In genomic region chr17:59786536-59787319, GRCh38 we compare ENCODE assay signal across 1 cellular context.
A peak's percentile ranks its signal among the peaks of the same experiment; 100 is the strongest.
TF ChIP-seq lines count a peak whose summit lies in the region.

No MANE protein-coding gene starts in this region.

TF ChIP-seq in HepG2, 621 proteins besides CTCF, POLR2A, EP300 and RAD21 (continued from another document):
- TF ChIP-seq, protein P1, sequence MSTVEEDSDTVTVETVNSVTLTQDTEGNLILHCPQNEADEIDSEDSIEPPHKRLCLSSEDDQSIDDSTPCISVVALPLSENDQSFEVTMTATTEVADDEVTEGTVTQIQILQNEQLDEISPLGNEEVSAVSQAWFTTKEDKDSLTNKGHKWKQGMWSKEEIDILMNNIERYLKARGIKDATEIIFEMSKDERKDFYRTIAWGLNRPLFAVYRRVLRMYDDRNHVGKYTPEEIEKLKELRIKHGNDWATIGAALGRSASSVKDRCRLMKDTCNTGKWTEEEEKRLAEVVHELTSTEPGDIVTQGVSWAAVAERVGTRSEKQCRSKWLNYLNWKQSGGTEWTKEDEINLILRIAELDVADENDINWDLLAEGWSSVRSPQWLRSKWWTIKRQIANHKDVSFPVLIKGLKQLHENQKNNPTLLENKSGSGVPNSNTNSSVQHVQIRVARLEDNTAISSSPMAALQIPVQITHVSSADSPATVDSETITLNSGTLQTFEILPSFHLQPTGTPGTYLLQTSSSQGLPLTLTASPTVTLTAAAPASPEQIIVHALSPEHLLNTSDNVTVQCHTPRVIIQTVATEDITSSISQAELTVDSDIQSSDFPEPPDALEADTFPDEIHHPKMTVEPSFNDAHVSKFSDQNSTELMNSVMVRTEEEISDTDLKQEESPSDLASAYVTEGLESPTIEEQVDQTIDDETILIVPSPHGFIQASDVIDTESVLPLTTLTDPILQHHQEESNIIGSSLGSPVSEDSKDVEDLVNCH (CRISPR knock-in tag; IDR thresholded peaks at IDR 0.05) = peak; percentile 4; the same call in 1 of the 2 replicates
- TF ChIP-seq HOXD1 (CRISPR knock-in tag; IDR thresholded peaks at IDR 0.05) (peak; percentile 96), ZNF225 (CRISPR knock-in tag; IDR thresholded peaks at IDR 0.05) (no peak; the same call in 1 of the 2 replicates), MAFF (IDR thresholded peaks at IDR 0.05; ENCODE audit: low read depth, low read length) (peak; percentile 80), ZFY (CRISPR knock-in tag; IDR thresholded peaks at IDR 0.05) (peak; percentile 49), IKZF5 (CRISPR knock-in tag; IDR thresholded peaks at IDR 0.05) (peak; percentile 100), ZBTB21 (CRISPR knock-in tag; IDR thresholded peaks at IDR 0.05) (peak; percentile 58; the same call in 1 of the 2 replicates), CENPX (CRISPR knock-in tag; IDR thresholded peaks at IDR 0.05) (no peak), ZNF468 (CRISPR knock-in tag; IDR thresholded peaks at IDR 0.05) (no peak), ISX (CRISPR knock-in tag; conservative IDR thresholded peaks at IDR 0.05) (no peak), TARDBP (CRISPR knock-in tag; IDR thresholded peaks at IDR 0.05) (peak; percentile 99)
- TF ChIP-seq, protein P2, sequence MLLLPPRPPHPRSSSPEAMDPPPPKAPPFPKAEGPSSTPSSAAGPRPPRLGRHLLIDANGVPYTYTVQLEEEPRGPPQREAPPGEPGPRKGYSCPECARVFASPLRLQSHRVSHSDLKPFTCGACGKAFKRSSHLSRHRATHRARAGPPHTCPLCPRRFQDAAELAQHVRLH (CRISPR knock-in tag; IDR thresholded peaks at IDR 0.05; ENCODE audit: borderline replicate concordance, low read depth) = peak; percentile 100
- TF ChIP-seq, protein P3, sequence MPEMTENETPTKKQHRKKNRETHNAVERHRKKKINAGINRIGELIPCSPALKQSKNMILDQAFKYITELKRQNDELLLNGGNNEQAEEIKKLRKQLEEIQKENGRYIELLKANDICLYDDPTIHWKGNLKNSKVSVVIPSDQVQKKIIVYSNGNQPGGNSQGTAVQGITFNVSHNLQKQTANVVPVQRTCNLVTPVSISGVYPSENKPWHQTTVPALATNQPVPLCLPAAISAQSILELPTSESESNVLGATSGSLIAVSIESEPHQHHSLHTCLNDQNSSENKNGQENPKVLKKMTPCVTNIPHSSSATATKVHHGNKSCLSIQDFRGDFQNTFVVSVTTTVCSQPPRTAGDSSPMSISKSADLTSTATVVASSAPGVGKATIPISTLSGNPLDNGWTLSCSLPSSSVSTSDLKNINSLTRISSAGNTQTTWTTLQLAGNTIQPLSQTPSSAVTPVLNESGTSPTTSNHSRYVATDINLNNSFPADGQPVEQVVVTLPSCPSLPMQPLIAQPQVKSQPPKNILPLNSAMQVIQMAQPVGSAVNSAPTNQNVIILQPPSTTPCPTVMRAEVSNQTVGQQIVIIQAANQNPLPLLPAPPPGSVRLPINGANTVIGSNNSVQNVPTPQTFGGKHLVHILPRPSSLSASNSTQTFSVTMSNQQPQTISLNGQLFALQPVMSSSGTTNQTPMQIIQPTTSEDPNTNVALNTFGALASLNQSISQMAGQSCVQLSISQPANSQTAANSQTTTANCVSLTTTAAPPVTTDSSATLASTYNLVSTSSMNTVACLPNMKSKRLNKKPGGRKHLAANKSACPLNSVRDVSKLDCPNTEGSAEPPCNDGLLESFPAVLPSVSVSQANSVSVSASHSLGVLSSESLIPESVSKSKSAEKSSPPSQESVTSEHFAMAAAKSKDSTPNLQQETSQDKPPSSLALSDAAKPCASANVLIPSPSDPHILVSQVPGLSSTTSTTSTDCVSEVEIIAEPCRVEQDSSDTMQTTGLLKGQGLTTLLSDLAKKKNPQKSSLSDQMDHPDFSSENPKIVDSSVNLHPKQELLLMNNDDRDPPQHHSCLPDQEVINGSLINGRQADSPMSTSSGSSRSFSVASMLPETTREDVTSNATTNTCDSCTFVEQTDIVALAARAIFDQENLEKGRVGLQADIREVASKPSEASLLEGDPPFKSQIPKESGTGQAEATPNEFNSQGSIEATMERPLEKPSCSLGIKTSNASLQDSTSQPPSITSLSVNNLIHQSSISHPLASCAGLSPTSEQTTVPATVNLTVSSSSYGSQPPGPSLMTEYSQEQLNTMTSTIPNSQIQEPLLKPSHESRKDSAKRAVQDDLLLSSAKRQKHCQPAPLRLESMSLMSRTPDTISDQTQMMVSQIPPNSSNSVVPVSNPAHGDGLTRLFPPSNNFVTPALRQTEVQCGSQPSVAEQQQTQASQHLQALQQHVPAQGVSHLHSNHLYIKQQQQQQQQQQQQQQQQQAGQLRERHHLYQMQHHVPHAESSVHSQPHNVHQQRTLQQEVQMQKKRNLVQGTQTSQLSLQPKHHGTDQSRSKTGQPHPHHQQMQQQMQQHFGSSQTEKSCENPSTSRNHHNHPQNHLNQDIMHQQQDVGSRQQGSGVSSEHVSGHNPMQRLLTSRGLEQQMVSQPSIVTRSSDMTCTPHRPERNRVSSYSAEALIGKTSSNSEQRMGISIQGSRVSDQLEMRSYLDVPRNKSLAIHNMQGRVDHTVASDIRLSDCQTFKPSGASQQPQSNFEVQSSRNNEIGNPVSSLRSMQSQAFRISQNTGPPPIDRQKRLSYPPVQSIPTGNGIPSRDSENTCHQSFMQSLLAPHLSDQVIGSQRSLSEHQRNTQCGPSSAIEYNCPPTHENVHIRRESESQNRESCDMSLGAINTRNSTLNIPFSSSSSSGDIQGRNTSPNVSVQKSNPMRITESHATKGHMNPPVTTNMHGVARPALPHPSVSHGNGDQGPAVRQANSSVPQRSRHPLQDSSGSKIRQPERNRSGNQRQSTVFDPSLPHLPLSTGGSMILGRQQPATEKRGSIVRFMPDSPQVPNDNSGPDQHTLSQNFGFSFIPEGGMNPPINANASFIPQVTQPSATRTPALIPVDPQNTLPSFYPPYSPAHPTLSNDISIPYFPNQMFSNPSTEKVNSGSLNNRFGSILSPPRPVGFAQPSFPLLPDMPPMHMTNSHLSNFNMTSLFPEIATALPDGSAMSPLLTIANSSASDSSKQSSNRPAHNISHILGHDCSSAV (CRISPR knock-in tag; IDR thresholded peaks at IDR 0.05; ENCODE audit: borderline replicate concordance) = peak; percentile 52; the same call in 1 of the 2 replicates
